ENCODE assay signal across 12 cellular contexts in the genomic region with DNA sequence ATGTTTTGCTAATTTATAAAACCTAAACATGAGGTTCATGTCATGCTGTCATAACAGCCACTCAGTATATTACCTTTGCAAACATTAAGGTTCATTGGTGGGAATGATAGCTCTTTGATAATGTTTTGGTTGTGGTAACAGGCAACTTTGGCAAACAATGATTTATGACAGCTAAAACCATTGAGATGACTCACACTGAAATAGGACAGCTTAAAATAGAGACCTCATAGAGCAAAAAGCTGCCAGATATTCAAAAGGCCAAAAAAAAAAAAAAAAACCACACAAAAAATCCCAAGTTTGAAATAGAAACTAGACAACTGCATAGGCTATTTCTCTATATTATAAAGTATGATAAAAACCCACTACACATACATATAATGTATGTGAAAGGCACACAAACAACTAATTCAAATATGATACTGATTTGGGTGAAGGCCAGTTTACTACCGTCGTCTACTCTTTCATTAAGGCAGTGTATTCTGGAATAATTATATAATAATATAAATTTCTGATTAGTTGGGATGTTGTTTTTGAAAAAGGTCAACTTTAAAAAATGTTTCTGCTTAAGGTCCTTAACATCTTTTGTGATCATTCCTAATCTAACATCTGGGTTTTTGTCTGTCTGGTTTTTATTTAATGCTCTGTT.
A peak's percentile ranks its signal among the peaks of the same experiment; 100 is the strongest.
DNase-seq lines count a peak whose midpoint lies in the region; ATAC-seq and TF ChIP-seq lines count a peak whose summit lies in the region.
"Had no signal": no experiment of that assay in that cellular context is flagged by ENCODE, and none has a peak within 500 bp of the region (broad histone marks: within the 10 kb centered on the region; RNA-seq: fewer than 3 reads in every experiment).

No MANE protein-coding gene starts in this region.

- H3K4me3 Mint-ChIP-seq in WTC11 = no peak overlapping the region
- no peak overlapping the region for H3K4me3 Mint-ChIP-seq in activated T-helper 2 cell treated with anti-CD3 and anti-CD28 coated beads, Interferon-gamma antibody, Interleukin-2, Interleukin-4, amounts not matched to agents 10 μg/mL and 5 μg/mL and 100 μg/mL, durations not matched to agents 14 hours and 24 hours and 36 hours (ENCODE audit: low read depth)
- H3K4me3 Mint-ChIP-seq: endodermal cell, GM23338, memory B cell had no signal

- TF ChIP-seq CTCF in fibroblast of mammary gland (conservative IDR thresholded peaks at IDR 0.05; ENCODE audit: control insufficient read depth, insufficient read depth, low read depth, low read length) = no peak
- TF ChIP-seq CTCF in WTC11 (IDR thresholded peaks at IDR 0.05) = no peak

- DNase-seq in COLO829 (ENCODE audit: low spot score) (peak; percentile 34), fibroblast of mammary gland (ENCODE audit: low read depth) (peak; percentile 57), WTC11 (ENCODE audit: low spot score) (no peak), posterior cingulate gyrus (no peak), NCI-H2196 (lab: John Stamatoyannopoulos, UW; ENCODE audit: unreplicated experiment) (no peak)
- DNase-seq in activated T-helper 2 cell treated with anti-CD3 and anti-CD28 coated beads, Interferon-gamma antibody, Interleukin-2, Interleukin-4, amounts not matched to agents 10 μg/mL and 5 μg/mL and 100 μg/mL, durations not matched to agents 14 hours and 24 hours and 36 hours (ENCODE audit: low spot score) = no peak
- DNase-seq: COR-L47, endodermal cell had no signal

- POLR2A ChIA-PET in WTC11 (lab: Charles Lee) = interaction anchor here (0.6 to 0.7 kb wide), 2 partner anchors 208 to 1327 kb away, joined by 4 to 5 read pairs; no protein-coding TSS in a partner anchor

- H3K4me1 Mint-ChIP-seq in WTC11 = peaks cover 20% of the 10 kb centered on the region
- peaks cover 2% of the 10 kb centered on the region for H3K4me1 Mint-ChIP-seq in activated T-helper 2 cell treated with anti-CD3 and anti-CD28 coated beads, Interferon-gamma antibody, Interleukin-2, Interleukin-4, amounts not matched to agents 10 μg/mL and 5 μg/mL and 100 μg/mL, durations not matched to agents 14 hours and 24 hours and 36 hours (ENCODE audit: low read depth)
- H3K4me1 Mint-ChIP-seq: memory B cell had no signal

- no peak overlapping the region for H3K4me3 ChIP-seq in fibroblast of mammary gland (ENCODE audit: control insufficient read depth, low read depth, low read length)
- H3K4me3 ChIP-seq: GM23338 had no signal

- no peak overlapping the region for H3K27ac Mint-ChIP-seq in WTC11
- no peak overlapping the region for H3K27ac Mint-ChIP-seq in activated T-helper 2 cell treated with anti-CD3 and anti-CD28 coated beads, Interferon-gamma antibody, Interleukin-2, Interleukin-4, amounts not matched to agents 10 μg/mL and 5 μg/mL and 100 μg/mL, durations not matched to agents 14 hours and 24 hours and 36 hours
- H3K27ac Mint-ChIP-seq: endodermal cell, memory B cell had no signal

- CTCF ChIA-PET in WTC11 (lab: Charles Lee) = no interaction called here

- intact Hi-C loops in posterior cingulate gyrus (cut with DNase I) = no loop called here
- intact Hi-C loops in activated T-helper 2 cell treated with anti-CD3 and anti-CD28 coated beads, Interferon-gamma antibody, Interleukin-2, Interleukin-4, amounts not matched to agents 10 μg/mL and 5 μg/mL and 100 μg/mL, durations not matched to agents 14 hours and 24 hours and 36 hours (cut with micrococcal nuclease) = no loop called here

- H3K36me3 Mint-ChIP-seq in WTC11 = no peaks in the 10 kb centered on the region
- H3K36me3 Mint-ChIP-seq in activated T-helper 2 cell treated with anti-CD3 and anti-CD28 coated beads, Interferon-gamma antibody, Interleukin-2, Interleukin-4, amounts not matched to agents 10 μg/mL and 5 μg/mL and 100 μg/mL, durations not matched to agents 14 hours and 24 hours and 36 hours (ENCODE audit: low read depth) = no peaks in the 10 kb centered on the region
- H3K36me3 Mint-ChIP-seq: memory B cell had no signal

- H3K27me3 Mint-ChIP-seq in WTC11 (ENCODE audit: low read depth) = no peaks in the 10 kb centered on the region
- no peaks in the 10 kb centered on the region for H3K27me3 Mint-ChIP-seq in activated T-helper 2 cell treated with anti-CD3 and anti-CD28 coated beads, Interferon-gamma antibody, Interleukin-2, Interleukin-4, amounts not matched to agents 10 μg/mL and 5 μg/mL and 100 μg/mL, durations not matched to agents 14 hours and 24 hours and 36 hours (ENCODE audit: low read depth)
- H3K27me3 Mint-ChIP-seq: memory B cell had no signal

- no peaks in the 10 kb centered on the region for H3K9me3 Mint-ChIP-seq in WTC11
- no peaks in the 10 kb centered on the region for H3K9me3 Mint-ChIP-seq in activated T-helper 2 cell treated with anti-CD3 and anti-CD28 coated beads, Interferon-gamma antibody, Interleukin-2, Interleukin-4, amounts not matched to agents 10 μg/mL and 5 μg/mL and 100 μg/mL, durations not matched to agents 14 hours and 24 hours and 36 hours
- H3K9me3 Mint-ChIP-seq: endodermal cell, GM23338, memory B cell had no signal

- ATAC-seq in GM21360 (IDR thresholded peaks at IDR 0.05; ENCODE audit: unreplicated experiment) = peak; percentile 82
- peak; percentile 86 for ATAC-seq in HG03469 (IDR thresholded peaks at IDR 0.05; ENCODE audit: unreplicated experiment)
- ATAC-seq in WTC11 = no peak
- ATAC-seq: GM23338 had no signal

TF ChIP-seq in WTC11, 78 proteins besides CTCF, POLR2A, EP300 and RAD21 (continues in another document):
- TF ChIP-seq ZNF425 (CRISPR knock-in tag; conservative IDR thresholded peaks at IDR 0.05) (no peak), ZNF423 (CRISPR knock-in tag; IDR thresholded peaks at IDR 0.05) (no peak), JAZF1 (CRISPR knock-in tag; IDR thresholded peaks at IDR 0.05) (no peak), ATF3 (CRISPR knock-in tag; conservative IDR thresholded peaks at IDR 0.05) (no peak)
- TF ChIP-seq, protein P1, sequence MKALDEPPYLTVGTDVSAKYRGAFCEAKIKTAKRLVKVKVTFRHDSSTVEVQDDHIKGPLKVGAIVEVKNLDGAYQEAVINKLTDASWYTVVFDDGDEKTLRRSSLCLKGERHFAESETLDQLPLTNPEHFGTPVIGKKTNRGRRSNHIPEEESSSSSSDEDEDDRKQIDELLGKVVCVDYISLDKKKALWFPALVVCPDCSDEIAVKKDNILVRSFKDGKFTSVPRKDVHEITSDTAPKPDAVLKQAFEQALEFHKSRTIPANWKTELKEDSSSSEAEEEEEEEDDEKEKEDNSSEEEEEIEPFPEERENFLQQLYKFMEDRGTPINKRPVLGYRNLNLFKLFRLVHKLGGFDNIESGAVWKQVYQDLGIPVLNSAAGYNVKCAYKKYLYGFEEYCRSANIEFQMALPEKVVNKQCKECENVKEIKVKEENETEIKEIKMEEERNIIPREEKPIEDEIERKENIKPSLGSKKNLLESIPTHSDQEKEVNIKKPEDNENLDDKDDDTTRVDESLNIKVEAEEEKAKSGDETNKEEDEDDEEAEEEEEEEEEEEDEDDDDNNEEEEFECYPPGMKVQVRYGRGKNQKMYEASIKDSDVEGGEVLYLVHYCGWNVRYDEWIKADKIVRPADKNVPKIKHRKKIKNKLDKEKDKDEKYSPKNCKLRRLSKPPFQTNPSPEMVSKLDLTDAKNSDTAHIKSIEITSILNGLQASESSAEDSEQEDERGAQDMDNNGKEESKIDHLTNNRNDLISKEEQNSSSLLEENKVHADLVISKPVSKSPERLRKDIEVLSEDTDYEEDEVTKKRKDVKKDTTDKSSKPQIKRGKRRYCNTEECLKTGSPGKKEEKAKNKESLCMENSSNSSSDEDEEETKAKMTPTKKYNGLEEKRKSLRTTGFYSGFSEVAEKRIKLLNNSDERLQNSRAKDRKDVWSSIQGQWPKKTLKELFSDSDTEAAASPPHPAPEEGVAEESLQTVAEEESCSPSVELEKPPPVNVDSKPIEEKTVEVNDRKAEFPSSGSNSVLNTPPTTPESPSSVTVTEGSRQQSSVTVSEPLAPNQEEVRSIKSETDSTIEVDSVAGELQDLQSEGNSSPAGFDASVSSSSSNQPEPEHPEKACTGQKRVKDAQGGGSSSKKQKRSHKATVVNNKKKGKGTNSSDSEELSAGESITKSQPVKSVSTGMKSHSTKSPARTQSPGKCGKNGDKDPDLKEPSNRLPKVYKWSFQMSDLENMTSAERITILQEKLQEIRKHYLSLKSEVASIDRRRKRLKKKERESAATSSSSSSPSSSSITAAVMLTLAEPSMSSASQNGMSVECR (CRISPR knock-in tag; IDR thresholded peaks at IDR 0.05; ENCODE audit: borderline replicate concordance) = no peak
- TF ChIP-seq, protein P2, sequence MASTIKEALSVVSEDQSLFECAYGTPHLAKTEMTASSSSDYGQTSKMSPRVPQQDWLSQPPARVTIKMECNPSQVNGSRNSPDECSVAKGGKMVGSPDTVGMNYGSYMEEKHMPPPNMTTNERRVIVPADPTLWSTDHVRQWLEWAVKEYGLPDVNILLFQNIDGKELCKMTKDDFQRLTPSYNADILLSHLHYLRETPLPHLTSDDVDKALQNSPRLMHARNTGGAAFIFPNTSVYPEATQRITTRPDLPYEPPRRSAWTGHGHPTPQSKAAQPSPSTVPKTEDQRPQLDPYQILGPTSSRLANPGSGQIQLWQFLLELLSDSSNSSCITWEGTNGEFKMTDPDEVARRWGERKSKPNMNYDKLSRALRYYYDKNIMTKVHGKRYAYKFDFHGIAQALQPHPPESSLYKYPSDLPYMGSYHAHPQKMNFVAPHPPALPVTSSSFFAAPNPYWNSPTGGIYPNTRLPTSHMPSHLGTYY (CRISPR knock-in tag; IDR thresholded peaks at IDR 0.05) = no peak

Comparison
In these comparisons a context has a peak if more than half of its experiments do, and no peak if none do; other contexts are left out.
1. DNase-seq: peak in COLO829 (single experiment) and fibroblast of mammary gland (single experiment); none in WTC11 (single experiment), posterior cingulate gyrus (0 of 10), NCI-H2196 (single experiment) and activated T-helper 2 cell treated with anti-CD3 and anti-CD28 coated beads, Interferon-gamma antibody, Interleukin-2, Interleukin-4, amounts not matched to agents 10 μg/mL and 5 μg/mL and 100 μg/mL, durations not matched to agents 14 hours and 24 hours and 36 hours (single experiment).